1 cellular context compared by ENCODE assay signal in the genomic region with DNA sequence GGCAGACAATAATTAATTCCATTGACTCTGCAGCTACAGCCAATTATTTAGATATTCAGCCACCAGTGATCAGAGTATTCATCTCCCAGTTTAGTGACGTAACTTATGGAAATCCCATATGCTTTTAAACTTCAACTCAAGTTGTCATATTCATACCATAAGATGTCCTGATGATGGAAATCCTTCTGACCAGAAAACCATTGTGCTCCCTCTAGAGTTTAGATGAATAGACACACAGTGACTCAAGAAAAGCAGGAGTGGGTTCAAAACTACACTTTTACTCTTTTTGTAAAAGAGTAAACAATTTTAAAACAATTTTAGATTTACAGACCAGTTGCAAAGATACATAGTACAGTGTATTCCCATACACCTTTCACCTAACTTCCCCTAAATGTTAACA.
TF ChIP-seq lines count a peak whose summit lies in the region.

No MANE protein-coding gene starts in this region.

TF ChIP-seq in K562, 482 proteins besides CTCF, POLR2A, EP300 and RAD21 (continued from another document):
- TF ChIP-seq SIRT6 (IDR thresholded peaks at IDR 0.05; ENCODE audit: low read depth, low read length) (no peak), EHMT2 (IDR thresholded peaks at IDR 0.05) (no peak)
